In genomic region chr12:47102845-47103666, GRCh38 we compare ENCODE assay signal across 14 cellular contexts. TPM values are rescaled to one million over a fixed set of nuclear protein-coding genes. Genes with fewer than 3 reads are reported as not detected.
A peak's percentile ranks its signal among the peaks of the same experiment; 100 is the strongest.
DNase-seq lines count a peak whose midpoint lies in the region; ATAC-seq and TF ChIP-seq lines count a peak whose summit lies in the region.
"Had no signal": no experiment of that assay in that cellular context is flagged by ENCODE, and none has a peak within 500 bp of the region (broad histone marks: within the 10 kb centered on the region; RNA-seq: fewer than 3 reads in every experiment).

No MANE protein-coding gene starts in this region.

- POLR2A ChIA-PET in PC-3 (lab: Charles Lee; ENCODE audit: unreplicated experiment): no interaction called here

- H3K4me1 ChIP-seq in PC-3 (ENCODE audit: insufficient read depth, low read length): peaks cover 43% of the 10 kb centered on the region
- H3K4me1 ChIP-seq in rectal smooth muscle tissue (ENCODE audit: control insufficient read depth, insufficient read depth, low read length): peaks cover 8% of the 10 kb centered on the region

- intact Hi-C loops in PC-3 (cut with micrococcal nuclease): no loop called here

- H3K4me2 ChIP-seq in PC-3 (ENCODE audit: low read length): no peak overlapping the region

- H3K36me3 ChIP-seq in PC-3 (ENCODE audit: low read depth, low read length) (no peaks in the 10 kb centered on the region), rectal smooth muscle tissue (ENCODE audit: control insufficient read depth, insufficient read depth, low read length) (no peaks in the 10 kb centered on the region)
- H3K36me3 ChIP-seq: esophagus muscularis mucosa had no signal

- H4K20me1 ChIP-seq in PC-3 (ENCODE audit: low read length): no peaks in the 10 kb centered on the region

- TF ChIP-seq CTCF in PC-3 (conservative IDR thresholded peaks at IDR 0.05; ENCODE audit: low read depth, low read length): no peak

- DNase-seq in AG20443 (ENCODE audit: low spot score) (peak; percentile 89), PC-3 (peak; percentile 71), fibroblast of peridontal ligament (ENCODE audit: extremely low read depth) (peak; percentile 87), SW480 (ENCODE audit: low spot score) (no peak)
- DNase-seq in stimulated activated naive CD8-positive, alpha-beta T cell treated with anti-CD3 and anti-CD28 coated beads, Interleukin-15, Interleukin-2, amounts not matched to agents 100 U/mL and 50 U/mL, for 24 hours: no peak
- no peak for DNase-seq in activated CD4-positive, alpha-beta T cell treated with anti-CD3 and anti-CD28 coated beads for 4 hours
- DNase-seq: activated CD4-positive, alpha-beta T cell treated with anti-CD3 and anti-CD28 coated beads, Interleukin-2, amount 50 U/mL, for 4 hours; CD8-positive, alpha-beta T cell; islet precursor cell; OCI-M1; T-helper 1 cell had no signal

- H3K9me2 ChIP-seq in PC-3 (replicated peaks; ENCODE audit: low read length): no peaks in the 10 kb centered on the region; the same call in 1 of the 2 replicates

- no peak overlapping the region for H2AFZ ChIP-seq in PC-3 (ENCODE audit: low read length)

- H3K27me3 ChIP-seq in PC-3 (ENCODE audit: low read length) (no peaks in the 10 kb centered on the region), rectal smooth muscle tissue (ENCODE audit: control insufficient read depth, insufficient read depth, low read length) (no peaks in the 10 kb centered on the region)
- H3K27me3 ChIP-seq: esophagus muscularis mucosa had no signal

- H3K9ac ChIP-seq in PC-3 (ENCODE audit: low read length) (no peak overlapping the region), rectal smooth muscle tissue (ENCODE audit: low read length) (no peak overlapping the region)

- no peaks in the 10 kb centered on the region for H3K9me3 ChIP-seq in PC-3 (ENCODE audit: low read length)
- H3K9me3 ChIP-seq: esophagus muscularis mucosa had no signal

- ATAC-seq in PC-3: peak; percentile 42
- no peak for ATAC-seq in stimulated activated naive CD8-positive, alpha-beta T cell treated with anti-CD3 and anti-CD28 coated beads, Interleukin-15, Interleukin-2, amounts not matched to agents 100 U/mL and 50 U/mL, for 24 hours
- no peak for ATAC-seq in GM18867 (IDR thresholded peaks at IDR 0.05; ENCODE audit: unreplicated experiment)
- ATAC-seq: CD8-positive, alpha-beta T cell had no signal

- H3K27ac ChIP-seq in PC-3 (ENCODE audit: low read length): 0 out of 2 replicates have a peak overlapping the region, but pooled peaks have one; percentile 7
- H3K27ac ChIP-seq in rectal smooth muscle tissue (ENCODE audit: low read depth, low read length): peak overlapping the region; percentile 72

- H3K4me3 ChIP-seq in PC-3 (ENCODE audit: low read length) (no peak overlapping the region), rectal smooth muscle tissue (ENCODE audit: low read length) (no peak overlapping the region)
- H3K4me3 ChIP-seq: esophagus muscularis mucosa had no signal

- CTCF ChIA-PET in PC-3 (lab: Charles Lee): no interaction called here

- no TSS peak for BruUV-seq in PC-3 (replicated peaks; lab: Mats Ljungman, UMichigan)

- no peaks in the 10 kb centered on the region for H3K79me2 ChIP-seq in PC-3 (ENCODE audit: low read length)

- H3F3A ChIP-seq in PC-3 (ENCODE audit: low read length, unreplicated experiment): no peaks in the 10 kb centered on the region

RNA-seq across cellular contexts. Expression of gene AMIGO2, which starts 23.3 kb away (rescaled TPM):
- 19.3 and 22.2 TPM in 2 replicates for total RNA-seq in PC-3 (2014; rRNA removed)

RNA-seq across cellular contexts. Expression of gene PCED1B, which starts 23.6 kb away (rescaled TPM):
- 1.0 TPM in 1 of 2 replicates, not detected in the other for total RNA-seq in PC-3 (2014; rRNA removed)

Comparison
In these comparisons a context has a peak if more than half of its experiments do, and no peak if none do; other contexts are left out.
1. DNase-seq: peak in AG20443 (single experiment), PC-3 (single experiment) and fibroblast of peridontal ligament (single experiment); none in SW480 (single experiment), stimulated activated naive CD8-positive, alpha-beta T cell treated with anti-CD3 and anti-CD28 coated beads, Interleukin-15, Interleukin-2, amounts not matched to agents 100 U/mL and 50 U/mL, for 24 hours (single experiment) and activated CD4-positive, alpha-beta T cell treated with anti-CD3 and anti-CD28 coated beads for 4 hours (0 of 2).